8 cellular contexts compared by ENCODE assay signal in the genomic region with DNA sequence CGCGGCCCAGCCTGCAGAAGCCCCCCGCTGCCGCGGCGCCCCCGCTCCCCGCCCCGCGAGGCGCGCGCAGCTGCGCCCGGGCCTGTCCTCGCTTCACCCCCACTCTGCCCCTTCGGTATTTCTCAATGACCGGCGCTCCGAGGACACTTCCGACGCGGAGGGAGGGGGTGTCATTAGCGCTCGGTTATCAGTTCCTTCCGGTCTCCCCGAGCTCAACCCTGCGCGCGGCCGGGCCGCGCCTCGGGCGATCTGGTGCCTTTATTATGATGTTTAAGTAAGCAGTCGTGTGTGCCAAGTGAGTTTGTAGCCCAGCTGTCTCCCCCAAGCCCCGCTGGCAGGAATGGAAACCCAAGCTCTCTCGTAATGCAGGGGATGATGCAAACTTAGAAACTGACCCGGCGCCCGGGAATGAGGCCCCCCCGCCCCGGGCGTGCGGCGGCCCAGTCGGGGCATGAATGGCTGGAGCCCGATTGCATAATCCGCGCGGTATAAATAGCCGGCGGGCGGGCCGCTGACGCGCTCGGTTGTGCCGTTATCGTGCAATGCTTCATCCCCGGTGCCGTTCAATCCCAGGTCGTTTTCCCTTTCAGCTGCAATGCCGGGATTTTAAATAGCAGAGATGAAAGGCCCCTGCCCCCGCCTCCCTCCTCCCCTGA. TPM values are rescaled to one million over a fixed set of nuclear protein-coding genes. Genes with fewer than 3 reads are reported as not detected.
DNase-seq lines count a peak whose midpoint lies in the region; ATAC-seq lines count a peak whose summit lies in the region.

No MANE protein-coding gene starts in this region.

- peak; percentile 30 for ATAC-seq in GM21367 (IDR thresholded peaks at IDR 0.05; ENCODE audit: unreplicated experiment)
- no peak for ATAC-seq in activated T-cell treated with anti-CD3 and anti-CD28 coated beads, Interleukin-2, amount 50 U/mL, for 4 hours

- H3K27ac ChIP-seq in muscle layer of colon (ENCODE audit: low read depth, low read length) (peak overlapping the region; percentile 95), thymus (ENCODE audit: low read depth) (peak overlapping the region; percentile 80)

- H3K4me1 ChIP-seq in muscle layer of colon (ENCODE audit: insufficient read depth, low read length), result peaks cover 11% of the 10 kb centered on the region
- peaks cover 4% of the 10 kb centered on the region for H3K4me1 ChIP-seq in thymus (ENCODE audit: control insufficient read depth, insufficient read depth, low read length)

- no peaks in the 10 kb centered on the region for H3K9me3 Mint-ChIP-seq in activated T-cell treated with anti-CD3 and anti-CD28 coated beads, Interleukin-2, amount 50 U/mL, for 4 hours

- H3K4me3 Mint-ChIP-seq in activated T-cell treated with anti-CD3 and anti-CD28 coated beads, Interleukin-2, amount 50 U/mL, for 4 hours, result peak overlapping the region; percentile 91

- no peaks in the 10 kb centered on the region for H3K36me3 Mint-ChIP-seq in activated T-cell treated with anti-CD3 and anti-CD28 coated beads, Interleukin-2, amount 50 U/mL, for 4 hours (ENCODE audit: insufficient read depth)

- no peaks in the 10 kb centered on the region for H3K36me3 ChIP-seq in muscle layer of colon (ENCODE audit: insufficient read depth, low read length)
- no peaks in the 10 kb centered on the region for H3K36me3 ChIP-seq in thymus (ENCODE audit: control insufficient read depth, insufficient read depth)

- H3K9ac ChIP-seq in muscle layer of colon (ENCODE audit: low read length), result peak overlapping the region; percentile 82

- peaks cover 46% of the 10 kb centered on the region for H3K27me3 Mint-ChIP-seq in activated T-cell treated with anti-CD3 and anti-CD28 coated beads, Interleukin-2, amount 50 U/mL, for 4 hours (ENCODE audit: low read depth)

- H3K27me3 ChIP-seq in muscle layer of colon (ENCODE audit: control insufficient read depth in 1 of 2, insufficient read depth in 2 of 2, low read length in 2 of 2) (no peaks in the 10 kb centered on the region), thymus (ENCODE audit: control insufficient read depth, insufficient read depth) (no peaks in the 10 kb centered on the region)

- peaks cover 8% of the 10 kb centered on the region for H3K4me1 Mint-ChIP-seq in activated T-cell treated with anti-CD3 and anti-CD28 coated beads, Interleukin-2, amount 50 U/mL, for 4 hours (ENCODE audit: low read depth)

- H3K4me3 ChIP-seq in muscle layer of colon (ENCODE audit: low read depth in 1 of 2, low read length in 2 of 2), result peak overlapping the region; percentile 89 to 97
- H3K4me3 ChIP-seq in thymus (ENCODE audit: low read length), result peak overlapping the region; percentile 71

- DNase-seq in DMS 273 (lab: John Stamatoyannopoulos, UW; ENCODE audit: unreplicated experiment) (peak; percentile 95), HT1080 (ENCODE audit: low read depth) (peak; percentile 83), NOMO-1 treated with dmso at 0.1 percent for 144 hours (lab: John Stamatoyannopoulos, UW; ENCODE audit: unreplicated experiment) (peak; percentile 98), fibroblast of gingiva (ENCODE audit: low read depth) (peak; percentile 99)
- no peak for DNase-seq in activated T-cell treated with anti-CD3 and anti-CD28 coated beads, Interleukin-2, amount 50 U/mL, for 4 hours

- H3K9me3 ChIP-seq in muscle layer of colon (ENCODE audit: low read length), result no peaks in the 10 kb centered on the region
- H3K9me3 ChIP-seq in thymus (ENCODE audit: control insufficient read depth), result no peaks in the 10 kb centered on the region

- under 1% methylated on average over 65 of the region's 65 CpGs for WGBS in thymus

RNA-seq across cellular contexts. Expression of a gene that starts 3.9 kb away (rescaled TPM):
- 15.4 and 25.8 TPM in 2 replicates for total RNA-seq in HT1080 (2014; rRNA removed; shearing (Covaris generic))
- polyA plus RNA-seq in HT1080 (2015; cell fraction: cytosol; rRNA removed), result 36.5 and 43.2 TPM in 2 replicates
- 32.4 and 33.7 TPM in 2 replicates for polyA plus RNA-seq in HT1080 (2015; cell fraction: nucleus; rRNA removed)
- 10 to 100 TPM; 10.4 to 11.0 (median 10.9) TPM for total RNA-seq in activated T-cell treated with anti-CD3 and anti-CD28 coated beads, Interleukin-2, amount 50 U/mL, for 4 hours
- 17.0 TPM for polyA plus RNA-seq in thymus
